Comparison of ENCODE assay signal across 2 cellular contexts in the genomic region with DNA sequence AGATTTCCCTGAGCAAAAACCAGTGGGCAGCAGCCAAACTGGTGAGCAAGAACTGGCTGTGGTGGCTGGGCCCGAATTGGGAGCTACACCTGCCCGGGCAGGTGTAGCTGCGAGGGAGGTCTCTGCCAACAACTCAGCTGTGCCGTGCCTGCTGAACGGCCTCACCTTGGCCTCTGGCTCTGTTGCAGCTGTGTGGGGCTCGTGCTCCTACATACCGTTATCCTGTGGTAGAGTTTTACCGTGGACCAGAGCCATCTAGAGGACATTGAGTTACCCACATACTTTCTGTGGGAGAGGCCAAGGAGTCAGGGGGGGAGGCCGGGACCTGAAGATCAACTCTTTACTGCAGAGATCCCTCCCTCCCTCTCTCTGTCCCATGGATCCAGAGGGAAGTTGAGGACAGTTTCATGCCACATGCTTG.
A peak's percentile ranks its signal among the peaks of the same experiment; 100 is the strongest.
TF ChIP-seq lines count a peak whose summit lies in the region.

No MANE protein-coding gene starts in this region.

TF ChIP-seq in A549, 52 proteins besides CTCF, POLR2A, EP300 and RAD21:
- TF ChIP-seq TP53 (CRISPR knock-in tag; IDR thresholded peaks at IDR 0.05) (no peak), BHLHE40 (IDR thresholded peaks at IDR 0.05; ENCODE audit: low read depth, low read length) (no peak), SMC3 (IDR thresholded peaks at IDR 0.05) (peak; percentile 25; the same call in 1 of the 3 replicates)
TF ChIP-seq in A549: peak in this region for 1.

TF ChIP-seq in H1, 55 proteins besides CTCF, POLR2A, EP300 and RAD21:
- TF ChIP-seq HDAC2 (IDR thresholded peaks at IDR 0.05; ENCODE audit: borderline replicate concordance in 1 of 2, low read depth in 2 of 2, low read length in 2 of 2) (0 out of 4 replicates have a peak, but pooled peaks of 1 of the 2 experiments have one; percentile 18), RXRA (IDR thresholded peaks at IDR 0.05; ENCODE audit: insufficient read depth, low read depth, low read length) (no peak)
